In genomic region chr1:216207154-216207553, GRCh38 we compare ENCODE assay signal across 1 cellular context.
TF ChIP-seq lines count a peak whose summit lies in the region.

No MANE protein-coding gene starts in this region.

TF ChIP-seq in HepG2, 621 proteins besides CTCF, POLR2A, EP300 and RAD21 (continued from another document and continues in another):
- TF ChIP-seq ZGPAT (CRISPR knock-in tag; IDR thresholded peaks at IDR 0.05) (peak; percentile 37; the same call in 1 of the 2 replicates), NR0B2 (CRISPR knock-in tag; IDR thresholded peaks at IDR 0.05) (no peak), PAXIP1 (CRISPR knock-in tag; conservative IDR thresholded peaks at IDR 0.05) (peak; percentile 82), FOXA1 (IDR thresholded peaks at IDR 0.05) (no peak), FOXA1 (CRISPR knock-in tag; IDR thresholded peaks at IDR 0.05) (0 out of 2 replicates have a peak, but pooled peaks have one; percentile 23), RARA (CRISPR knock-in tag; IDR thresholded peaks at IDR 0.05) (0 out of 2 replicates have a peak, but pooled peaks have one; percentile 42), THAP7 (CRISPR knock-in tag; IDR thresholded peaks at IDR 0.05) (no peak), HMG20A (CRISPR knock-in tag; IDR thresholded peaks at IDR 0.05; ENCODE audit: borderline replicate concordance) (0 out of 2 replicates have a peak, but pooled peaks have one; percentile 39), KLF6 (CRISPR knock-in tag; IDR thresholded peaks at IDR 0.05) (0 out of 2 replicates have a peak, but pooled peaks have one; percentile 25), ZNF260 (CRISPR knock-in tag; IDR thresholded peaks at IDR 0.05; ENCODE audit: borderline replicate concordance, low read depth) (no peak), NCOA2 (CRISPR knock-in tag; IDR thresholded peaks at IDR 0.05) (peak; percentile 63), SOX6 (IDR thresholded peaks at IDR 0.05) (no peak), SOX6 (CRISPR knock-in tag; IDR thresholded peaks at IDR 0.05) (peak; percentile 84), TERF1 (CRISPR knock-in tag; IDR thresholded peaks at IDR 0.05) (no peak), SALL1 (CRISPR knock-in tag; IDR thresholded peaks at IDR 0.05) (peak; percentile 62; the same call in 1 of the 2 replicates), FOXP1 (IDR thresholded peaks at IDR 0.05) (no peak), FOXP1 (CRISPR knock-in tag; IDR thresholded peaks at IDR 0.05) (peak; percentile 79), ZBTB44 (CRISPR knock-in tag; IDR thresholded peaks at IDR 0.05) (no peak), CREB1 (IDR thresholded peaks at IDR 0.05) (no peak), CREB1 (CRISPR knock-in tag; IDR thresholded peaks at IDR 0.05) (peak; percentile 48; the same call in 1 of the 2 replicates), GATAD2A (CRISPR knock-in tag; IDR thresholded peaks at IDR 0.05) (peak; percentile 93), ZSCAN22 (CRISPR knock-in tag; IDR thresholded peaks at IDR 0.05) (no peak), RXRB (CRISPR knock-in tag; IDR thresholded peaks at IDR 0.05; ENCODE audit: borderline replicate concordance) (peak; percentile 36; the same call in 1 of the 2 replicates), TFAP4 (IDR thresholded peaks at IDR 0.05; ENCODE audit: borderline replicate concordance, low read depth) (0 out of 2 replicates have a peak, but pooled peaks have one; percentile 9), HDAC1 (CRISPR knock-in tag; IDR thresholded peaks at IDR 0.05) (0 out of 2 replicates have a peak, but pooled peaks have one; percentile 30), FOXJ3 (CRISPR knock-in tag; IDR thresholded peaks at IDR 0.05; ENCODE audit: borderline replicate concordance) (peak; percentile 31; the same call in 1 of the 2 replicates), ZMYM4 (CRISPR knock-in tag; IDR thresholded peaks at IDR 0.05) (peak; percentile 56; the same call in 1 of the 2 replicates), SPEN (CRISPR knock-in tag; IDR thresholded peaks at IDR 0.05; ENCODE audit: low read depth) (no peak), NFIC (IDR thresholded peaks at IDR 0.05; ENCODE audit: low read length) (peak; percentile 39; the same call in 1 of the 2 replicates), FOSL2 (CRISPR knock-in tag; IDR thresholded peaks at IDR 0.05) (peak; percentile 45), SOX5 (CRISPR knock-in tag; IDR thresholded peaks at IDR 0.05; ENCODE audit: borderline replicate concordance) (0 out of 2 replicates have a peak, but pooled peaks have one; percentile 12), ZFY (CRISPR knock-in tag; IDR thresholded peaks at IDR 0.05) (no peak), ARID3A (IDR thresholded peaks at IDR 0.05; ENCODE audit: low read depth, low read length) (peak; percentile 53; the same call in 1 of the 2 replicates), HNF4G (IDR thresholded peaks at IDR 0.05; ENCODE audit: borderline replicate concordance, low read depth, low read length) (peak; percentile 59), HNF4G (CRISPR knock-in tag; IDR thresholded peaks at IDR 0.05; ENCODE audit: borderline replicate concordance, low read depth) (no peak), TCF7 (IDR thresholded peaks at IDR 0.05; ENCODE audit: low read depth) (0 out of 2 replicates have a peak, but pooled peaks have one; percentile 29), AHDC1 (CRISPR knock-in tag; IDR thresholded peaks at IDR 0.05; ENCODE audit: borderline replicate concordance) (peak; percentile 57; the same call in 1 of the 2 replicates), NR2F2 (IDR thresholded peaks at IDR 0.05; ENCODE audit: borderline replicate concordance, low read depth) (0 out of 2 replicates have a peak, but pooled peaks have one; percentile 25), MIXL1 (CRISPR knock-in tag; IDR thresholded peaks at IDR 0.05) (0 out of 2 replicates have a peak, but pooled peaks have one; percentile 28), PHF21A (CRISPR knock-in tag; IDR thresholded peaks at IDR 0.05) (0 out of 2 replicates have a peak, but pooled peaks have one; percentile 37), ZNF605 (CRISPR knock-in tag; IDR thresholded peaks at IDR 0.05) (no peak), CEBPG (CRISPR knock-in tag; IDR thresholded peaks at IDR 0.05) (peak; percentile 40; the same call in 1 of the 2 replicates), SUZ12 (IDR thresholded peaks at IDR 0.05; ENCODE audit: low read depth, low read length) (no peak)
